Comparison of ENCODE assay signal across 21 cellular contexts in the genomic region with DNA sequence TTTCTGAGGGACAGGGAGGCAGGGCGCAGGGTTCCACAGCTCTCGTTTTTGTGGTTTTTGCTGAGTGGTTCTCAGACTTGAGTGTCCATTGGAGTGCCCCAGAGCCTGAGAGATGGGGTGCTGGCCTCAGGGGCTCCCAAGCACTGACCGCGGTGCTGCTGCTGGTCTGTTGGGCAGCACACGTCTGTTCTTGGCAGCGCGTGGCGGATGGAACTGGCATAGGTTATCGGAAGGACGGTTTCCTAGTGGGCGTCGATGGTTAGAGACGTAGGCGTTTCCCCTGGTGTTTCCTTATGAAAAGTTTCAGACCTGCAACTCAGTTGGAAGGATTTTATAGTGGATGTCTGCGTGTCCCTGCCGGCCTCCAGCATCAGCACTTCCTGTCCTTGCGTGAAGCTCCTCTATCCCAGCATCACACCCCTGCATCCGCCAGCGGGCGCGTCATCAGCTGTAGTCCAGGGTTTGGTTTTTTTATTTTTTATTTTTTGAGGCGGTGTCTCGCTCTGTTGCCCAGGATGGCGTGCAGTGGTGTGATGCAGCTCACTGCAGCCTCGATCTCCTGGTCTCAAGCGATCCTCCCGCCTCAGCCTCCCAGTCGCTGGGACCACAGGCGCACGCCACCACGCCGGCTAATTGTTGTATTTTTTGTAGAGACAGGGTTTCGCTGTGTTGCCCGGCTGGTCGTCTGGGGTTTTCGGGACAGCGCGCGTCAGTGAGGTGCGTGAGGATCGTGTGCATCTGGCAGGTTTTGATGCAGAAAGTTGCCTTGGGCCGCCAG. TPM values are rescaled to one million over a fixed set of nuclear protein-coding genes. Genes with fewer than 3 reads are reported as not detected.
DNase-seq lines count a peak whose midpoint lies in the region; ATAC-seq and TF ChIP-seq lines count a peak whose summit lies in the region.
"Had no signal": no experiment of that assay in that cellular context is flagged by ENCODE, and none has a peak within 500 bp of the region (broad histone marks: within the 10 kb centered on the region; RNA-seq: fewer than 3 reads in every experiment).

No MANE protein-coding gene starts in this region.

- H4K8ac ChIP-seq in H9 (replicated peaks; ENCODE audit: insufficient read length, low read depth, low read length) = no peak overlapping the region

- H3K79me2 ChIP-seq in H9 (ENCODE audit: insufficient read depth, low read length) = no peaks in the 10 kb centered on the region

- H3K79me1 ChIP-seq in H9 (ENCODE audit: insufficient read depth, low read depth, low read length, poor library complexity, severe bottlenecking) = no peaks in the 10 kb centered on the region

- no peaks in the 10 kb centered on the region for H3K27me3 Mint-ChIP-seq in activated T-cell treated with anti-CD3 and anti-CD28 coated beads, Interleukin-2, amount 50 U/mL, for 24 hours
- no peaks in the 10 kb centered on the region for H3K27me3 Mint-ChIP-seq in H9 (ENCODE audit: low read depth)
- H3K27me3 Mint-ChIP-seq in activated naive CD8-positive, alpha-beta T cell treated with anti-CD3 and anti-CD28 coated beads, Interleukin-2, amount 50 U/mL, for 24 hours = no peaks in the 10 kb centered on the region
- no peaks in the 10 kb centered on the region for H3K27me3 Mint-ChIP-seq in nephron progenitor cell (ENCODE audit: low read depth, poor library complexity)

- H3K23ac ChIP-seq in H9 (ENCODE audit: insufficient read length, low read depth, low read length) = no peak overlapping the region

- H3K56ac ChIP-seq in H9 (ENCODE audit: insufficient read length, low read depth, low read length) = no peak overlapping the region

- no peak overlapping the region for H4K91ac ChIP-seq in H9 (ENCODE audit: insufficient read length, low read depth, low read length)

- H3K4me1 ChIP-seq in H9 (ENCODE audit: insufficient read depth, low read length) = no peaks in the 10 kb centered on the region

- no peak overlapping the region for H2AFZ ChIP-seq in H9 (ENCODE audit: low read length)

- H3K4me2 ChIP-seq in H9 (ENCODE audit: insufficient read depth, insufficient read length, low read length) = no peak overlapping the region

- no peak overlapping the region for H3T11ph ChIP-seq in H9 (ENCODE audit: low read length)

- peak overlapping the region; percentile 37 for H3K27ac Mint-ChIP-seq in activated T-cell treated with anti-CD3 and anti-CD28 coated beads, Interleukin-2, amount 50 U/mL, for 24 hours
- H3K27ac Mint-ChIP-seq in H9 (peak overlapping the region in 2 of 3 experiments; percentile 55 to 84; a peak in 4 of 7 replicates), nephron progenitor cell (peak overlapping the region; percentile 54)
- peak overlapping the region; percentile 46 for H3K27ac Mint-ChIP-seq in activated naive CD8-positive, alpha-beta T cell treated with anti-CD3 and anti-CD28 coated beads, Interleukin-2, amount 50 U/mL, for 24 hours

- H3K4ac ChIP-seq in H9 (ENCODE audit: low read depth, low read length) = no peak overlapping the region

- H2BK20ac ChIP-seq in H9 (ENCODE audit: low read depth, low read length, poor library complexity, severe bottlenecking) = no peak overlapping the region

- no peak overlapping the region for H3K27ac ChIP-seq in H9 (ENCODE audit: insufficient read length, low read depth, low read length)
- H3K27ac ChIP-seq: SK-N-MC had no signal

- no peak overlapping the region for H3K18ac ChIP-seq in H9 (ENCODE audit: insufficient read length, low read depth, low read length)

- H3K23me2 ChIP-seq in H9 (ENCODE audit: insufficient read length, low read depth, low read length, poor library complexity, severe bottlenecking) = no peaks in the 10 kb centered on the region

- H4K20me1 ChIP-seq in H9 (ENCODE audit: control insufficient read depth, insufficient read depth, insufficient read length) = no peaks in the 10 kb centered on the region

- TF ChIP-seq CTCF in H9 (conservative IDR thresholded peaks at IDR 0.05) (no peak), nephron progenitor cell (IDR thresholded peaks at IDR 0.05) (no peak)

- no peak overlapping the region for H2AK5ac ChIP-seq in H9 (ENCODE audit: insufficient read length, low read length)

- H3K9me3 ChIP-seq in H9 (ENCODE audit: control insufficient read depth, low read depth, low read length) = no peaks in the 10 kb centered on the region

- no peak for ATAC-seq in activated naive CD8-positive, alpha-beta T cell treated with anti-CD3 and anti-CD28 coated beads, Interleukin-2, amount 50 U/mL, for 24 hours
- no peak for ATAC-seq in GM21576 (IDR thresholded peaks at IDR 0.05; ENCODE audit: unreplicated experiment)

- H2BK5ac ChIP-seq in H9 (ENCODE audit: insufficient read length, low read length) = no peak overlapping the region

- no CpG with 5 or more reads among the region's 42 CpGs for WGBS in H9 (ENCODE audit: extremely low coverage, insufficient read length, low lambda C conversion rate)

- H3K27me3 ChIP-seq in H9 (ENCODE audit: insufficient read depth, low read length) = no peaks in the 10 kb centered on the region

- no peak overlapping the region for H2BK15ac ChIP-seq in H9 (ENCODE audit: low read depth, low read length)

- H2BK120ac ChIP-seq in H9 (ENCODE audit: low read depth, low read length, poor library complexity, severe bottlenecking) = no peak overlapping the region

- H2BK12ac ChIP-seq in H9 (ENCODE audit: insufficient read length, low read depth, low read length) = no peak overlapping the region

- H3K4me3 Mint-ChIP-seq in activated T-cell treated with anti-CD3 and anti-CD28 coated beads, Interleukin-2, amount 50 U/mL, for 24 hours = no peak overlapping the region
- no peak overlapping the region for H3K4me3 Mint-ChIP-seq in H9
- H3K4me3 Mint-ChIP-seq in activated naive CD8-positive, alpha-beta T cell treated with anti-CD3 and anti-CD28 coated beads, Interleukin-2, amount 50 U/mL, for 24 hours = no peak overlapping the region
- no peak overlapping the region for H3K4me3 Mint-ChIP-seq in nephron progenitor cell
- H3K4me3 Mint-ChIP-seq: CD8-positive, alpha-beta memory T cell had no signal

- no peak overlapping the region for H3K9ac ChIP-seq in H9 (ENCODE audit: extremely low read depth, insufficient read length, low read length)

- DNase-seq in activated T-cell treated with anti-CD3 and anti-CD28 coated beads, Interleukin-2, amount 50 U/mL, for 24 hours = no peak
- DNase-seq in activated T-cell treated with anti-CD3 and anti-CD28 coated beads for 4 hours = no peak
- no peak for DNase-seq in H9
- DNase-seq in activated naive CD8-positive, alpha-beta T cell treated with anti-CD3 and anti-CD28 coated beads, Interleukin-2, amount 50 U/mL, for 24 hours = no peak
- no peak for DNase-seq in nephron progenitor cell
- no peak for DNase-seq in NCI-H1436 (lab: John Stamatoyannopoulos, UW)
- DNase-seq: AML-193; C1 segment of cervical spinal cord; Calu3; CD8-positive, alpha-beta memory T cell; DMS153; GOT3; Kasumi-1; NCI-H1694 treated with DMSO at 0.1 percent for 48 hours; NCI-H2081 treated with DMSO at 0.1 percent for 48 hours; NCI-H446; NCI-H526; OCI-M1; SHP77 treated with DMSO at 0.1 percent for 48 hours had no signal

- H3K14ac ChIP-seq in H9 (ENCODE audit: insufficient read depth, low read length) = no peak overlapping the region

- no peaks in the 10 kb centered on the region for H3K9me3 Mint-ChIP-seq in activated T-cell treated with anti-CD3 and anti-CD28 coated beads, Interleukin-2, amount 50 U/mL, for 24 hours
- H3K9me3 Mint-ChIP-seq in H9 (no peaks in the 10 kb centered on the region), nephron progenitor cell (no peaks in the 10 kb centered on the region)
- H3K9me3 Mint-ChIP-seq in activated naive CD8-positive, alpha-beta T cell treated with anti-CD3 and anti-CD28 coated beads, Interleukin-2, amount 50 U/mL, for 24 hours = no peaks in the 10 kb centered on the region
- H3K9me3 Mint-ChIP-seq: CD8-positive, alpha-beta memory T cell had no signal

- H3K36me3 Mint-ChIP-seq in activated T-cell treated with anti-CD3 and anti-CD28 coated beads, Interleukin-2, amount 50 U/mL, for 24 hours (ENCODE audit: low read depth) = peaks cover 99% of the 10 kb centered on the region
- H3K36me3 Mint-ChIP-seq in H9 (ENCODE audit: insufficient read depth in 1 of 3, low read depth in 3 of 3) (peaks cover 62 to 87% (median 84%) of the 10 kb centered on the region in 3 experiments), nephron progenitor cell (ENCODE audit: low read depth) (peaks cover 44% of the 10 kb centered on the region)
- H3K36me3 Mint-ChIP-seq in activated naive CD8-positive, alpha-beta T cell treated with anti-CD3 and anti-CD28 coated beads, Interleukin-2, amount 50 U/mL, for 24 hours (ENCODE audit: low read depth) = peaks cover 45% of the 10 kb centered on the region

- H3K4me1 Mint-ChIP-seq in activated T-cell treated with anti-CD3 and anti-CD28 coated beads, Interleukin-2, amount 50 U/mL, for 24 hours (ENCODE audit: low read depth) = no peaks in the 10 kb centered on the region
- H3K4me1 Mint-ChIP-seq in H9 = no peaks in the 10 kb centered on the region
- peaks cover 8% of the 10 kb centered on the region for H3K4me1 Mint-ChIP-seq in activated naive CD8-positive, alpha-beta T cell treated with anti-CD3 and anti-CD28 coated beads, Interleukin-2, amount 50 U/mL, for 24 hours
- H3K4me1 Mint-ChIP-seq in nephron progenitor cell = peaks cover 8% of the 10 kb centered on the region
- H3K4me1 Mint-ChIP-seq: CD8-positive, alpha-beta memory T cell had no signal

- no peak overlapping the region for H4K5ac ChIP-seq in H9 (ENCODE audit: insufficient read length, low read depth, low read length)

RNA-seq across cellular contexts. Expression of a gene that starts 11.8 kb away (rescaled TPM):
- 73.3 and 76.7 TPM in 2 replicates for total RNA-seq in H9 (2021)

RNA-seq across cellular contexts. Expression of a gene that starts 25.1 kb away (rescaled TPM):
- 40.7 and 44.5 TPM in 2 replicates for total RNA-seq in H9 (2021)
